ENCODE assay signal across 8 cellular contexts in genomic region chr2:204452464-204453023, GRCh38.
A peak's percentile ranks its signal among the peaks of the same experiment; 100 is the strongest.
DNase-seq lines count a peak whose midpoint lies in the region; ATAC-seq and TF ChIP-seq lines count a peak whose summit lies in the region.

No MANE protein-coding gene starts in this region.

- POLR2A ChIA-PET in IMR-90 (lab: Charles Lee; ENCODE audit: unreplicated experiment): interaction anchor here (0.5 kb wide), 1 partner anchor 11 kb away, joined by 4 read pairs; no protein-coding TSS in a partner anchor

- H3K56ac ChIP-seq in IMR-90 (ENCODE audit: extremely low read depth, insufficient read depth, low read length): peak overlapping the region; percentile 13; the same call in 1 of the 2 replicates

- H3K27ac ChIP-seq in ACC112 (ENCODE audit: low read depth, low read length): peak overlapping the region; percentile 81
- H3K27ac ChIP-seq in IMR-90 (ENCODE audit: insufficient read depth, low read length): peak overlapping the region; percentile 31; the same call in 1 of the 2 replicates
- no peak overlapping the region for H3K27ac ChIP-seq in mammary epithelial cell (ENCODE audit: insufficient read depth, low read depth, low read length)
- peak overlapping the region; percentile 19 to 39 for H3K27ac ChIP-seq in uterus

- H2AFZ ChIP-seq in ACC112 (ENCODE audit: low read length, unreplicated experiment) (peak overlapping the region; percentile 50), IMR-90 (replicated peaks; ENCODE audit: low read length, poor library complexity) (peak overlapping the region; percentile 75), mammary epithelial cell (ENCODE audit: low read depth, low read length) (peak overlapping the region; percentile 30)

- TF ChIP-seq RAD21 in IMR-90 (IDR thresholded peaks at IDR 0.05; ENCODE audit: low read length): no peak; the same call in none of the 2 replicates

- no TSS peak for BruUV-seq in IMR-90 (replicated peaks; lab: Mats Ljungman, UMichigan)
- BruUV-seq in mammary epithelial cell (replicated peaks; lab: Mats Ljungman, UMichigan): no TSS peak

- no peak overlapping the region; the same call in none of the 2 replicates for H3K9ac ChIP-seq in IMR-90 (ENCODE audit: low read depth, low read length)
- H3K9ac ChIP-seq in mammary epithelial cell (ENCODE audit: insufficient read depth, low read length): no peak overlapping the region

- H3K4me1 ChIP-seq in ACC112 (ENCODE audit: control insufficient read depth, insufficient read depth, low read length, unreplicated experiment): peaks cover 24% of the 10 kb centered on the region
- H3K4me1 ChIP-seq in IMR-90 (ENCODE audit: control insufficient read depth, insufficient read depth, low read length): peaks cover 7% of the 10 kb centered on the region
- no peaks in the 10 kb centered on the region for H3K4me1 ChIP-seq in mammary epithelial cell (ENCODE audit: insufficient read depth, low read length)
- no peaks in the 10 kb centered on the region for H3K4me1 ChIP-seq in uterus

- intact Hi-C loops in IMR-90 (cut with micrococcal nuclease): loop anchor here (2.0 to 5.0 kb wide), 3 partner anchors 92 to 240 kb away; partner anchors contain the start of gene PARD3B
- intact Hi-C loops in mammary epithelial cell (cut with micrococcal nuclease): loop anchor here (10.0 kb wide), 2 partner anchors 92 to 242 kb away; partner anchors contain the start of gene PARD3B
- intact Hi-C loops in uterus (cut with DNase I; ENCODE audit: low total_unique reads): no loop called here

- no CpG with 5 or more reads among the region's 7 CpGs for WGBS in IMR-90 (ENCODE audit: extremely low coverage in 2 of 2, insufficient read length in 1 of 2), 2 experiments
- WGBS in mammary epithelial cell (ENCODE audit: low coverage, missing lambda C conversion rate): 18% methylated on average over 7 of the region's 7 CpGs

- DNase-seq in IMR-90 (peak; percentile 98), mammary epithelial cell (peak; percentile 92), left kidney (ENCODE audit: low read depth, low spot score) (peak; percentile 94), uterus (peak; percentile 28 to 42), NAMALWA (ENCODE audit: low spot score) (no peak)
- no peak for DNase-seq in activated CD8-positive, alpha-beta memory T cell treated with anti-CD3 and anti-CD28 coated beads, Interleukin-2, amount 50 U/mL, for 48 hours

- H4K91ac ChIP-seq in IMR-90 (ENCODE audit: insufficient read depth, low read depth, low read length): no peak overlapping the region; the same call in 1 of the 2 replicates

- H2AK5ac ChIP-seq in IMR-90 (ENCODE audit: low read depth, low read length): no peak overlapping the region

- peak overlapping the region in 1 of 2 experiments; percentile 53; a peak in 2 of 4 replicates for H4K8ac ChIP-seq in IMR-90 (ENCODE audit: low read depth in 2 of 2, low read length in 2 of 2)

- H2BK15ac ChIP-seq in IMR-90 (ENCODE audit: low read depth, low read length): 0 out of 3 replicates have a peak overlapping the region, but pooled peaks have one; percentile 9

- no peak overlapping the region for H4K5ac ChIP-seq in IMR-90 (ENCODE audit: low read depth, low read length)

- H3K36me3 ChIP-seq in ACC112 (ENCODE audit: insufficient read depth, low read length) (no peaks in the 10 kb centered on the region), IMR-90 (ENCODE audit: control insufficient read depth, insufficient read depth, low read length) (no peaks in the 10 kb centered on the region), mammary epithelial cell (ENCODE audit: insufficient read depth, low read length) (no peaks in the 10 kb centered on the region), uterus (no peaks in the 10 kb centered on the region)

- peak overlapping the region; percentile 75 for H3K4me2 ChIP-seq in IMR-90 (ENCODE audit: low read depth, low read length)
- peak overlapping the region; percentile 28 for H3K4me2 ChIP-seq in mammary epithelial cell (ENCODE audit: insufficient read depth, low read depth, low read length)

- H3K79me1 ChIP-seq in IMR-90 (ENCODE audit: low read depth in 1 of 2, low read length in 2 of 2): no peaks in the 10 kb centered on the region

- no peaks in the 10 kb centered on the region for H3K79me2 ChIP-seq in ACC112 (ENCODE audit: control insufficient read depth, insufficient read depth, low read length, unreplicated experiment)
- H3K79me2 ChIP-seq in mammary epithelial cell (ENCODE audit: insufficient read depth, low read length): no peaks in the 10 kb centered on the region

- H3K4me3 ChIP-seq in ACC112 (ENCODE audit: low read depth, low read length) (peak overlapping the region; percentile 19), IMR-90 (ENCODE audit: insufficient read depth, low read depth, low read length) (peak overlapping the region; percentile 22; the same call in 1 of the 2 replicates), mammary epithelial cell (replicated peaks in 1 of 3; ENCODE audit: insufficient read depth in 1 of 3, low read depth in 2 of 3, low read length in 3 of 3) (no peak overlapping the region), uterus (no peak overlapping the region)

- TF ChIP-seq POLR2A in IMR-90 (IDR thresholded peaks at IDR 0.05; ENCODE audit: low read depth, low read length): peak; percentile 72
- TF ChIP-seq POLR2A in uterus (IDR thresholded peaks at IDR 0.05): no peak

- no peaks in the 10 kb centered on the region for H3K9me3 ChIP-seq in IMR-90 (ENCODE audit: control insufficient read depth, insufficient read depth, low read length)
- no peaks in the 10 kb centered on the region for H3K9me3 ChIP-seq in mammary epithelial cell (replicated peaks; ENCODE audit: insufficient read depth, low read length)
- H3K9me3 ChIP-seq in uterus: no peaks in the 10 kb centered on the region

- dilution Hi-C loops in IMR-90 (cut with HindIII; ENCODE audit: low sequenced_read_pairs, unreplicated experiment): no loop called here
- dilution Hi-C loops in mammary epithelial cell (cut with HindIII; ENCODE audit: low sequenced_read_pairs): no loop called here

- CTCF ChIA-PET in IMR-90 (lab: Yijun Ruan, JAX) (interaction anchor here (0.6 kb wide), 1 partner anchor 1199 kb away, joined by 3 read pairs; no protein-coding TSS in a partner anchor), mammary epithelial cell (lab: Charles Lee; ENCODE audit: low non-redundant PET) (interaction anchor here (0.6 kb wide), 1 partner anchor 1512 kb away, joined by 3 read pairs; no protein-coding TSS in a partner anchor)

- H3K23ac ChIP-seq in IMR-90 (ENCODE audit: low read depth, low read length): peak overlapping the region; percentile 66; the same call in 1 of the 2 replicates

- no peak overlapping the region for H2AK9ac ChIP-seq in IMR-90 (replicated peaks; ENCODE audit: low read depth, low read length, poor library complexity)

- no peaks in the 10 kb centered on the region for H3K27me3 ChIP-seq in ACC112 (ENCODE audit: insufficient read depth, low read length)
- no peaks in the 10 kb centered on the region for H3K27me3 ChIP-seq in IMR-90 (ENCODE audit: control insufficient read depth, insufficient read depth, low read length)
- no peaks in the 10 kb centered on the region for H3K27me3 ChIP-seq in mammary epithelial cell (ENCODE audit: insufficient read depth, low read length)
- no peaks in the 10 kb centered on the region for H3K27me3 ChIP-seq in uterus

- peak overlapping the region; percentile 62 for H2BK5ac ChIP-seq in IMR-90 (ENCODE audit: low read depth, low read length, poor library complexity, severe bottlenecking)

- peak overlapping the region; percentile 46; the same call in 1 of the 2 replicates for H3K18ac ChIP-seq in IMR-90 (ENCODE audit: low read depth, low read length)

- 0 out of 2 replicates have a peak, but pooled peaks cover 7% of the 10 kb centered on the region for H3K9me1 ChIP-seq in IMR-90 (ENCODE audit: insufficient read depth, low read length)

- ATAC-seq in IMR-90 (ENCODE audit: low read depth): peak; percentile 98
- ATAC-seq in HG03378 (IDR thresholded peaks at IDR 0.05; ENCODE audit: unreplicated experiment): no peak

- in situ Hi-C loops in IMR-90 (cut with MboI; ENCODE audit: low sequenced_read_pairs): no loop called here
- in situ Hi-C loops in mammary epithelial cell (cut with MboI; ENCODE audit: low sequenced_read_pairs in 2 of 2): no loop called here

- H4K20me1 ChIP-seq in IMR-90 (ENCODE audit: insufficient read depth, low read length) (no peaks in the 10 kb centered on the region), mammary epithelial cell (ENCODE audit: insufficient read depth, low read length) (no peaks in the 10 kb centered on the region)

- H2BK20ac ChIP-seq in IMR-90 (ENCODE audit: low read depth, low read length): peak overlapping the region; percentile 37; the same call in 1 of the 2 replicates

- H2BK120ac ChIP-seq in IMR-90 (ENCODE audit: low read depth, low read length): peak overlapping the region; percentile 60

- TF ChIP-seq CTCF in IMR-90 (conservative IDR thresholded peaks at IDR 0.05; ENCODE audit: low read depth, low read length): no peak
- TF ChIP-seq CTCF in mammary epithelial cell (conservative IDR thresholded peaks at IDR 0.05 in 1 of 2, IDR thresholded peaks at IDR 0.05 in 1 of 2; ENCODE audit: extremely low read depth in 1 of 2, insufficient read depth in 1 of 2, low read depth in 1 of 2, low read length in 2 of 2): no peak
- TF ChIP-seq CTCF in uterus (IDR thresholded peaks at IDR 0.05): no peak

- 0 out of 2 replicates have a peak overlapping the region, but pooled peaks have one; percentile 30 for H3K14ac ChIP-seq in IMR-90 (replicated peaks; ENCODE audit: low read depth, low read length)

- H3K4ac ChIP-seq in IMR-90 (ENCODE audit: low read depth, low read length): peak overlapping the region; percentile 54; the same call in 1 of the 2 replicates

TF ChIP-seq in IMR-90, 13 proteins besides CTCF, POLR2A, EP300 and RAD21 (continues in another document):
- TF ChIP-seq CHD1 (IDR thresholded peaks at IDR 0.05; ENCODE audit: low read depth, low read length) (peak; percentile 46; the same call in 1 of the 2 replicates), CEBPB (IDR thresholded peaks at IDR 0.05; ENCODE audit: low read depth, low read length) (peak; percentile 53; the same call in 1 of the 2 replicates), MAFK (IDR thresholded peaks at IDR 0.05; ENCODE audit: low read depth, low read length) (no peak; the same call in 1 of the 2 replicates), ELK1 (IDR thresholded peaks at IDR 0.05; ENCODE audit: borderline replicate concordance, low read depth, low read length) (no peak)

Comparison
In these comparisons a context has a peak if more than half of its experiments do, and no peak if none do; other contexts are left out.
1. H3K4me3 ChIP-seq: peak in ACC112 (single experiment) and IMR-90 (single experiment); none in mammary epithelial cell (0 of 3) and uterus (0 of 2).
2. DNase-seq: peak in IMR-90 (single experiment), mammary epithelial cell (single experiment), left kidney (single experiment) and uterus (2 of 2); none in NAMALWA (single experiment) and activated CD8-positive, alpha-beta memory T cell treated with anti-CD3 and anti-CD28 coated beads, Interleukin-2, amount 50 U/mL, for 48 hours (single experiment).
3. Peak in every context shown above with its lines, with median percentiles within 50 percentile points of each other: H2AFZ ChIP-seq.